In genomic region chr9:95494416-95495371, GRCh38 we compare ENCODE assay signal across 1 cellular context.
A peak's percentile ranks its signal among the peaks of the same experiment; 100 is the strongest.
TF ChIP-seq lines count a peak whose summit lies in the region.

No MANE protein-coding gene starts in this region.

TF ChIP-seq in GM12878, 131 proteins besides CTCF, POLR2A, EP300 and RAD21 (continued from another document):
- TF ChIP-seq ZBTB40 (IDR thresholded peaks at IDR 0.05; ENCODE audit: borderline replicate concordance), result no peak
- TF ChIP-seq SUPT20H (IDR thresholded peaks at IDR 0.05; ENCODE audit: borderline replicate concordance, control insufficient read depth, low read depth, low read length), result no peak
- no peak for TF ChIP-seq CHD4 (IDR thresholded peaks at IDR 0.05)
- TF ChIP-seq MTA3 (IDR thresholded peaks at IDR 0.05; ENCODE audit: borderline replicate concordance, low read length), result peak; percentile 50; the same call in 1 of the 2 replicates
- peak; percentile 49; the same call in 1 of the 2 replicates for TF ChIP-seq CREM (IDR thresholded peaks at IDR 0.05; ENCODE audit: low read depth)
- 0 out of 2 replicates have a peak, but pooled peaks have one; percentile 23 for TF ChIP-seq CBX5 (IDR thresholded peaks at IDR 0.05; ENCODE audit: low read depth)
- TF ChIP-seq GATAD2B (conservative IDR thresholded peaks at IDR 0.05; ENCODE audit: low read depth), result 0 out of 2 replicates have a peak, but pooled peaks have one; percentile 38
- no peak for TF ChIP-seq PAX8 (IDR thresholded peaks at IDR 0.05)
- TF ChIP-seq RELA (IDR thresholded peaks at IDR 0.05; ENCODE audit: borderline replicate concordance, partially characterized antibody), result peak; percentile 46
- TF ChIP-seq TCF12 (IDR thresholded peaks at IDR 0.05; ENCODE audit: low read depth, low read length), result 0 out of 2 replicates have a peak, but pooled peaks have one; percentile 22
- TF ChIP-seq SRF (IDR thresholded peaks at IDR 0.05; ENCODE audit: low read depth in 2 of 2, low read length in 2 of 2), result no peak
- TF ChIP-seq ELK1 (IDR thresholded peaks at IDR 0.05; ENCODE audit: low read depth, low read length), result peak; percentile 51; the same call in 1 of the 2 replicates
- TF ChIP-seq IKZF2 (IDR thresholded peaks at IDR 0.05), result peak; percentile 90 to 93
- peak; percentile 53 for TF ChIP-seq ATF7 (IDR thresholded peaks at IDR 0.05; ENCODE audit: low read depth)
